9 cellular contexts compared by ENCODE assay signal in genomic region chr18:31042391-31043181, GRCh38. TPM values are rescaled to one million over a fixed set of nuclear protein-coding genes. Genes with fewer than 3 reads are reported as not detected.
DNase-seq lines count a peak whose midpoint lies in the region; ATAC-seq and TF ChIP-seq lines count a peak whose summit lies in the region.
"Had no signal": no experiment of that assay in that cellular context is flagged by ENCODE, and none has a peak within 500 bp of the region (broad histone marks: within the 10 kb centered on the region; RNA-seq: fewer than 3 reads in every experiment).

Gene DSC3, minus strand, starts transcription at chr18:31042742. Its CDS starts 82 bp downstream, at chr18:31042660.

- H3K9me2 ChIP-seq in hepatocyte (replicated peaks; ENCODE audit: insufficient read depth), result no peaks in the 10 kb centered on the region

- TF ChIP-seq EP300 in sigmoid colon (IDR thresholded peaks at IDR 0.05), result no peak

- CTCF ChIA-PET in activated CD4-positive, alpha-beta memory T cell treated with anti-CD3 and anti-CD28 coated beads for 36 hours (lab: Charles Lee), result no interaction called here

- H3K27ac Mint-ChIP-seq in activated CD4-positive, alpha-beta memory T cell treated with anti-CD3 and anti-CD28 coated beads for 36 hours, result no peak within 1 kb of the TSS
- H3K27ac Mint-ChIP-seq: memory B cell had no signal

- H3K27me3 ChIP-seq in hepatocyte, result peaks cover 52% of the 10 kb centered on the region
- H3K27me3 ChIP-seq in sigmoid colon, result peaks cover 28 to 61% (median 32%) of the 10 kb centered on the region in 3 donors

- H3K4me3 Mint-ChIP-seq in activated CD4-positive, alpha-beta memory T cell treated with anti-CD3 and anti-CD28 coated beads for 36 hours, result peak within 1 kb of the TSS; percentile 12
- H3K4me3 Mint-ChIP-seq: memory B cell had no signal

- TF ChIP-seq CTCF in hepatocyte (IDR thresholded peaks at IDR 0.05; ENCODE audit: poor library complexity), result no peak
- no peak for TF ChIP-seq CTCF in sigmoid colon (IDR thresholded peaks at IDR 0.05)

- 1% methylated on average over 58 of the region's 74 CpGs for WGBS in hepatocyte (ENCODE audit: low lambda C conversion rate, missing lambda C conversion rate)
- 1 to 3% methylated on average over 74 of the region's 74 CpGs for WGBS in sigmoid colon, 2 donors

- intact Hi-C loops in activated CD4-positive, alpha-beta memory T cell treated with anti-CD3 and anti-CD28 coated beads for 36 hours (cut with micrococcal nuclease), result no loop called here
- intact Hi-C loops in sigmoid colon (cut with DNase I), result no loop called here

- no peak for TF ChIP-seq POLR2A in sigmoid colon (IDR thresholded peaks at IDR 0.05)

- peak within 1 kb of the TSS; percentile 45 for H3K4me3 ChIP-seq in hepatocyte
- H3K4me3 ChIP-seq in sigmoid colon, result peak within 1 kb of the TSS in 3 of 4 donors; percentile 2 to 39 (median 33)

- peak within 1 kb of the TSS; percentile 91 for H3K4me2 ChIP-seq in hepatocyte

- H2AFZ ChIP-seq in hepatocyte, result peak within 1 kb of the TSS; percentile 78

- H3K9me3 ChIP-seq in hepatocyte (ENCODE audit: low read depth), result no peaks in the 10 kb centered on the region
- H3K9me3 ChIP-seq in sigmoid colon, result no peaks in the 10 kb centered on the region

- H3K27ac ChIP-seq in hepatocyte (peak within 1 kb of the TSS; percentile 71), sigmoid colon (no peak within 1 kb of the TSS)

- POLR2A ChIA-PET in activated CD4-positive, alpha-beta memory T cell treated with anti-CD3 and anti-CD28 coated beads for 36 hours (lab: Charles Lee), result interaction anchor here (0.6 kb wide), 1 partner anchor 1830 kb away, joined by 3 read pairs; no protein-coding TSS in a partner anchor

- H3K36me3 Mint-ChIP-seq in activated CD4-positive, alpha-beta memory T cell treated with anti-CD3 and anti-CD28 coated beads for 36 hours, result peaks cover 12% of the 10 kb centered on the region

- no peaks in the 10 kb centered on the region for H4K20me1 ChIP-seq in hepatocyte (ENCODE audit: insufficient read depth, poor library complexity, severe bottlenecking)

- peaks cover 12% of the 10 kb centered on the region for H3K4me1 ChIP-seq in hepatocyte (ENCODE audit: insufficient read depth)
- H3K4me1 ChIP-seq in sigmoid colon, result peaks cover 0 to 24% (median 15%) of the 10 kb centered on the region in 4 donors

- H3K9me3 Mint-ChIP-seq in activated CD4-positive, alpha-beta memory T cell treated with anti-CD3 and anti-CD28 coated beads for 36 hours, result peaks cover 21% of the 10 kb centered on the region

- peaks cover 35% of the 10 kb centered on the region for H3K27me3 Mint-ChIP-seq in activated CD4-positive, alpha-beta memory T cell treated with anti-CD3 and anti-CD28 coated beads for 36 hours

- DNase-seq in HPDE6-E6E7 (ENCODE audit: extremely low spot score) (peak; percentile 60), hepatocyte (ENCODE audit: low spot score) (peak; percentile 70), sigmoid colon (no peak), NOMO-1 treated with DMSO at 0.1 percent for 48 hours (lab: John Stamatoyannopoulos, UW; ENCODE audit: unreplicated experiment) (no peak), COR-L47 (lab: John Stamatoyannopoulos, UW) (no peak)
- no peak for DNase-seq in activated CD4-positive, alpha-beta memory T cell treated with anti-CD3 and anti-CD28 coated beads for 36 hours

- no peak for ATAC-seq in GM21367 (IDR thresholded peaks at IDR 0.05; ENCODE audit: unreplicated experiment)
- ATAC-seq in HG02759 (IDR thresholded peaks at IDR 0.05; ENCODE audit: unreplicated experiment), result no peak

- H3K79me2 ChIP-seq in hepatocyte, result peaks cover 9% of the 10 kb centered on the region

- H3K4me1 Mint-ChIP-seq in activated CD4-positive, alpha-beta memory T cell treated with anti-CD3 and anti-CD28 coated beads for 36 hours (ENCODE audit: low read depth), result no peaks in the 10 kb centered on the region
- H3K4me1 Mint-ChIP-seq: memory B cell had no signal

- H3K36me3 ChIP-seq in hepatocyte (replicated peaks; ENCODE audit: insufficient read depth, low read depth) (no peaks in the 10 kb centered on the region), sigmoid colon (no peaks in the 10 kb centered on the region)

RNA-seq across cellular contexts. Expression of gene DSC3, which starts in this region (rescaled TPM):
- total RNA-seq in activated CD4-positive, alpha-beta memory T cell treated with anti-CD3 and anti-CD28 coated beads for 36 hours, result not detected
- total RNA-seq in hepatocyte, result 29.3 and 39.7 TPM in 2 replicates
- polyA plus RNA-seq in hepatocyte, result 13.9 and 17.1 TPM in 2 replicates
- under 1 TPM in 2 of 4 donors, not detected in 2; under 0.01 to 0.49 TPM for total RNA-seq in sigmoid colon
- polyA plus RNA-seq in sigmoid colon, result under 1 TPM in 2 of 3 donors, not detected in 1; under 0.01 to 0.09 TPM

Comparison
In these comparisons a context has a peak if more than half of its experiments do, and no peak if none do; other contexts are left out.
1. RNA of gene DSC3 (total RNA-seq): 29.3 to 39.7 TPM in hepatocyte; not detected in activated CD4-positive, alpha-beta memory T cell treated with anti-CD3 and anti-CD28 coated beads for 36 hours and under 0.01 to 0.49 TPM in sigmoid colon; every median in the first group is over 10 times any median in the second.
2. RNA of gene DSC3 (polyA plus RNA-seq): 13.9 to 17.1 TPM in hepatocyte; under 0.01 to 0.09 TPM in sigmoid colon; every median in the first group is over 10 times any median in the second.
3. DNase-seq: peak in HPDE6-E6E7 (single experiment) and hepatocyte (single experiment); none in activated CD4-positive, alpha-beta memory T cell treated with anti-CD3 and anti-CD28 coated beads for 36 hours (single experiment), sigmoid colon (single experiment), NOMO-1 treated with DMSO at 0.1 percent for 48 hours (single experiment) and COR-L47 (single experiment).